ENCODE assay signal across 10 cellular contexts in the genomic region with DNA sequence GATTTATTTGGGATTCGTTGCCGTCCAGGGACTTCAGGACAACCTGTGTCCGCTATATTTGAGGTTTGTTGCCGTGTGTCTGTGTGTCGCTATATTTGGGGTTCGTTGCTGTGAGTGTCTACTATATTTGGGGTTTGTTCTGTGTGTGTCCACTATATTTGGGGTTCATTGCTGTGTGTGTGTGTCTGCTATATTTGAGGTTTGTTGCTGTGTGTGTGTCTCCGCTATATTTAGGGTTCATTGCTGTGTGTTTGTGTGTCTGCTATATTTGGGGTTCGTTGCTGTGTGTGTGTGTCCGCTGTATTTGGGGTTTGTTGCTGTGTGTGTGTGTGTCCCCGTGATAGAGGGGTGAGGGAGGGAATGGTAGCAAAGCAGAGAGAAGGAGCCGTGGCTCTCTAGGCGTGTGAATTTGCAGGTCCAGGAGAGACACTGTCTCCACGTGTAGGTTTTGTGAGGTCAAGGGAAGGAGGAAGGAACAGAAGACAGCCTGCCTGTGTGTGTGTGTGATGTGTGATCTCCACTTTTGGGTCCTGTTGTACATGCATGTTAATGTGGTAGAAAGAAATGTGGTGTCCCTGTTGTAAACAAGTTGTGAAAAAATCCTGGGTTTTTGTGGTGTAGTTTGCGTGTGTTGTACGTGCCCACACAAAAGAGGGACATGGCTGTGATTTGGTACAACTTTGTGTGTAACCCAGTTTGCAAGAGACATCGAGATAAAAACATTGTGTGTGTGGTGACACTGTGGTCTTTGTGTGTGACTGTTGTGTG. TPM values are rescaled to one million over a fixed set of nuclear protein-coding genes. Genes with fewer than 3 reads are reported as not detected.
DNase-seq lines count a peak whose midpoint lies in the region; ATAC-seq, FAIRE-seq and TF ChIP-seq lines count a peak whose summit lies in the region.
"Had no signal": no experiment of that assay in that cellular context is flagged by ENCODE, and none has a peak within 500 bp of the region (broad histone marks: within the 10 kb centered on the region; RNA-seq: fewer than 3 reads in every experiment).

No MANE protein-coding gene starts in this region.

- TF ChIP-seq CTCF in WI38 (IDR thresholded peaks at IDR 0.05; ENCODE audit: low read depth, low read length): no peak
- no peak for TF ChIP-seq CTCF in keratinocyte (optimal IDR thresholded peaks at IDR 0.05 in 1 of 3, IDR thresholded peaks at IDR 0.05 in 1 of 3, conservative IDR thresholded peaks at IDR 0.05 in 1 of 3; ENCODE audit: extremely low read depth in 1 of 3, insufficient read depth in 2 of 3, low read length in 3 of 3)
- TF ChIP-seq CTCF in thoracic aorta (IDR thresholded peaks at IDR 0.05): no peak

- peaks cover 12% of the 10 kb centered on the region for H3K79me2 ChIP-seq in keratinocyte (ENCODE audit: control insufficient read depth, insufficient read depth, low read length)

- peak overlapping the region; percentile 81 for H3K4me2 ChIP-seq in keratinocyte (ENCODE audit: control insufficient read depth, extremely low read depth, insufficient read depth, low read depth, low read length)

- no peak for ATAC-seq in thoracic aorta (ENCODE audit: insufficient number of reproducible peaks, low FRiP score, low read depth)
- ATAC-seq in HG02571 (IDR thresholded peaks at IDR 0.05; ENCODE audit: unreplicated experiment): no peak

- peaks cover 7% of the 10 kb centered on the region for H3K27me3 ChIP-seq in keratinocyte (ENCODE audit: control insufficient read depth, extremely low read depth, insufficient read depth, low read length)
- no peaks in the 10 kb centered on the region for H3K27me3 ChIP-seq in thoracic aorta (replicated peaks; ENCODE audit: insufficient read depth)

- H3K4me1 ChIP-seq in keratinocyte (ENCODE audit: control insufficient read depth, extremely low read depth, insufficient read depth, low read length) (peaks cover 14% of the 10 kb centered on the region), thoracic aorta (ENCODE audit: control insufficient read depth in 1 of 2, low read depth in 2 of 2) (peaks cover 22 to 28% of the 10 kb centered on the region in 2 donors)

- H3K4me3 ChIP-seq in WI38 (ENCODE audit: low read depth, low read length): peak overlapping the region; percentile 87
- peak overlapping the region; percentile 60 to 81 (median 62) for H3K4me3 ChIP-seq in keratinocyte (ENCODE audit: control insufficient read depth in 2 of 3, extremely low read depth in 1 of 3, insufficient read depth in 2 of 3, low read depth in 1 of 3, low read length in 3 of 3)
- peak overlapping the region; percentile 92 for H3K4me3 ChIP-seq in thoracic aorta

- dilution Hi-C loops in keratinocyte (cut with MboI; ENCODE audit: extremely low pct_ligation_motif_present, low sequenced_read_pairs): no loop called here

- H3K9me1 ChIP-seq in keratinocyte (ENCODE audit: control insufficient read depth, extremely low read depth, insufficient read depth, low read length): no peaks in the 10 kb centered on the region

- peak overlapping the region; percentile 65 for H3K9ac ChIP-seq in keratinocyte (ENCODE audit: control insufficient read depth, extremely low read depth, insufficient read depth, low read length)

- no peak overlapping the region for H3K27ac ChIP-seq in keratinocyte (ENCODE audit: control insufficient read depth, insufficient read depth, low read length)
- H3K27ac ChIP-seq in thoracic aorta: no peak overlapping the region

- H3K36me3 ChIP-seq in keratinocyte (ENCODE audit: control insufficient read depth in 2 of 2, extremely low read depth in 1 of 2, insufficient read depth in 2 of 2, low read length in 2 of 2) (no peaks in the 10 kb centered on the region), thoracic aorta (no peaks in the 10 kb centered on the region)
- H3K36me3 ChIP-seq: tibial nerve had no signal

- no peaks in the 10 kb centered on the region for H3K9me3 ChIP-seq in keratinocyte (ENCODE audit: control insufficient read depth, low read depth, low read length)
- H3K9me3 ChIP-seq in thoracic aorta: no peaks in the 10 kb centered on the region
- H3K9me3 ChIP-seq: tibial nerve had no signal

- H4K20me1 ChIP-seq in keratinocyte (ENCODE audit: control insufficient read depth, extremely low read depth, insufficient read depth, low read length): no peaks in the 10 kb centered on the region

- H2AFZ ChIP-seq in keratinocyte (ENCODE audit: control insufficient read depth, low read length): peak overlapping the region; percentile 93

- DNase-seq in DMS53 (lab: John Stamatoyannopoulos, UW) (peak; percentile 20), DMS53 treated with DMSO at 0.1 percent for 48 hours (lab: John Stamatoyannopoulos, UW; ENCODE audit: unreplicated experiment) (no peak), keratinocyte (ENCODE audit: low read depth, low spot score) (no peak), thoracic aorta (ENCODE audit: low spot score) (no peak), NAMALWA (ENCODE audit: low spot score) (no peak)
- no peak for DNase-seq in activated CD8-positive, alpha-beta memory T cell treated with anti-CD3 and anti-CD28 coated beads, Interleukin-2, amount 50 U/mL, for 48 hours
- DNase-seq: activated effector memory CD4-positive, alpha-beta T cell treated with anti-CD3 and anti-CD28 coated beads, Interleukin-2, amount 50 U/mL, for 16 hours had no signal

- peak; percentile 13 for FAIRE-seq in keratinocyte (lab: Jason Lieb, UNC)

RNA-seq across cellular contexts. Expression of a gene that starts 56.2 kb away (rescaled TPM):
- 30.9 to 59.1 TPM (median 55.5 TPM) in 3 replicates for polyA plus RNA-seq in keratinocyte
- polyA plus RNA-seq in keratinocyte (2011; ENCODE audit: low read depth): 25.1 TPM
- polyA plus RNA-seq in keratinocyte (2011; cell fraction: cytosol; rRNA removed): 27.2 and 30.0 TPM in 2 replicates
- polyA plus RNA-seq in keratinocyte (2011; cell fraction: nucleus; rRNA removed): 101 and 110 TPM in 2 replicates
- 28.3 and 58.7 TPM in 2 replicates for polyA plus RNA-seq in keratinocyte (2012; ENCODE audit: low replicate concordance)
- polyA minus RNA-seq in keratinocyte: 30.9 to 124 TPM (median 45.5 TPM) in 3 replicates
- 38.0 TPM for polyA minus RNA-seq in keratinocyte (2011; cell fraction: cytosol; rRNA and poly(A)+ RNA removed)
- 86.6 and 113 TPM in 2 replicates for polyA minus RNA-seq in keratinocyte (2011; cell fraction: nucleus; rRNA and poly(A)+ RNA removed)
- total RNA-seq in thoracic aorta: 100 to 1,000 TPM; 103 to 124 TPM
